23 cellular contexts compared by ENCODE assay signal in genomic region chr2:127713562-127713961, GRCh38. TPM values are rescaled to one million over a fixed set of nuclear protein-coding genes. Genes with fewer than 3 reads are reported as not detected.
DNase-seq lines count a peak whose midpoint lies in the region; ATAC-seq, FAIRE-seq and TF ChIP-seq lines count a peak whose summit lies in the region.
"Had no signal": no experiment of that assay in that cellular context is flagged by ENCODE, and none has a peak within 500 bp of the region (broad histone marks: within the 10 kb centered on the region; RNA-seq: fewer than 3 reads in every experiment).

No MANE protein-coding gene starts in this region.

- TF ChIP-seq EP300 in HepG2 (IDR thresholded peaks at IDR 0.05; ENCODE audit: low read depth in 2 of 2, low read length in 2 of 2) (no peak), HepG2 (CRISPR knock-in tag; IDR thresholded peaks at IDR 0.05; ENCODE audit: borderline replicate concordance) (no peak)

- no peaks in the 10 kb centered on the region for H3K9me3 Mint-ChIP-seq in central memory CD8-positive, alpha-beta T cell
- no peaks in the 10 kb centered on the region for H3K9me3 Mint-ChIP-seq in stimulated activated naive B cell treated with anti-CD40 and anti-IgM and Interleukin-4, amounts not matched to agents 10 μg/mL and 1 μg/mL and 100 μg/mL, for 72 hours
- no peaks in the 10 kb centered on the region for H3K9me3 Mint-ChIP-seq in endothelial cell (ENCODE audit: unreplicated experiment)
- H3K9me3 Mint-ChIP-seq: CD4-positive, CD25-positive, alpha-beta regulatory T cell; CD8-positive, alpha-beta memory T cell; GM23338; HFFc6 had no signal

- POLR2A ChIA-PET in HepG2 (lab: Yijun Ruan, JAX): no interaction called here

- no peaks in the 10 kb centered on the region for H3K4me1 Mint-ChIP-seq in central memory CD8-positive, alpha-beta T cell
- peaks cover 0 to 7% of the 10 kb centered on the region in 2 donors for H3K4me1 Mint-ChIP-seq in stimulated activated naive B cell treated with anti-CD40 and anti-IgM and Interleukin-4, amounts not matched to agents 10 μg/mL and 1 μg/mL and 100 μg/mL, for 72 hours
- peaks cover 36% of the 10 kb centered on the region for H3K4me1 Mint-ChIP-seq in endothelial cell (ENCODE audit: unreplicated experiment)
- H3K4me1 Mint-ChIP-seq: B cell; CD8-positive, alpha-beta memory T cell had no signal

- no peak for FAIRE-seq in HepG2 (lab: Jason Lieb, UNC)
- FAIRE-seq: G401.6, GM12892, GM18507, H54 had no signal

- no peak overlapping the region for H3K27ac ChIP-seq in HepG2 (ENCODE audit: extremely low read length, insufficient read depth, low read length)
- H3K27ac ChIP-seq: BLaER1 treated with 17β-estradiol and CSF1 and Interleukin-3, amounts not matched to agents 10 nM and 100 nM; HL-60 had no signal

- WGBS in HepG2 (ENCODE audit: low lambda C conversion rate): 91% methylated on average over 25 of the region's 25 CpGs

- no peaks in the 10 kb centered on the region for H3K27me3 Mint-ChIP-seq in central memory CD8-positive, alpha-beta T cell
- H3K27me3 Mint-ChIP-seq in stimulated activated naive B cell treated with anti-CD40 and anti-IgM and Interleukin-4, amounts not matched to agents 10 μg/mL and 1 μg/mL and 100 μg/mL, for 72 hours: no peaks in the 10 kb centered on the region
- no peaks in the 10 kb centered on the region for H3K27me3 Mint-ChIP-seq in endothelial cell (ENCODE audit: unreplicated experiment)
- H3K27me3 Mint-ChIP-seq: B cell; CD4-positive, CD25-positive, alpha-beta regulatory T cell; CD8-positive, alpha-beta memory T cell had no signal

- no peaks in the 10 kb centered on the region for H3K79me2 ChIP-seq in HepG2 (ENCODE audit: insufficient read depth, low read length)

- no peak for ATAC-seq in central memory CD8-positive, alpha-beta T cell (replicated peaks; ENCODE audit: extremely low read depth, poor library complexity, severe bottlenecking)
- peak; percentile 12; the same call in 2 of the 3 replicates for ATAC-seq in HepG2
- no peak for ATAC-seq in stimulated activated naive B cell treated with anti-CD40 and anti-IgM and Interleukin-4, amounts not matched to agents 10 μg/mL and 1 μg/mL and 100 μg/mL, for 72 hours (replicated peaks)
- ATAC-seq: GM23338, HCT116 had no signal

- no peaks in the 10 kb centered on the region for H3K27me3 ChIP-seq in H7 (ENCODE audit: control insufficient read depth, insufficient read depth, low read length)
- no peaks in the 10 kb centered on the region for H3K27me3 ChIP-seq in HepG2 (ENCODE audit: control insufficient read depth in 1 of 2, insufficient read depth in 2 of 2, low read length in 2 of 2)
- H3K27me3 ChIP-seq: BLaER1 treated with 17β-estradiol and CSF1 and Interleukin-3, amounts not matched to agents 10 nM and 100 nM had no signal

- H3K27ac Mint-ChIP-seq in central memory CD8-positive, alpha-beta T cell (ENCODE audit: low read depth): peak overlapping the region; percentile 61
- H3K27ac Mint-ChIP-seq in stimulated activated naive B cell treated with anti-CD40 and anti-IgM and Interleukin-4, amounts not matched to agents 10 μg/mL and 1 μg/mL and 100 μg/mL, for 72 hours: peak overlapping the region; percentile 83
- no peak overlapping the region for H3K27ac Mint-ChIP-seq in endothelial cell (ENCODE audit: unreplicated experiment)
- H3K27ac Mint-ChIP-seq: B cell, GM23338, HFFc6 had no signal

- H3K4me3 ChIP-seq in H7 (ENCODE audit: insufficient read depth, low read depth, low read length): no peak overlapping the region
- H3K4me3 ChIP-seq in HepG2 (replicated peaks in 1 of 3; ENCODE audit: insufficient read depth in 1 of 3, low read depth in 2 of 3, low read length in 3 of 3): no peak overlapping the region
- H3K4me3 ChIP-seq: BLaER1 treated with 17β-estradiol and CSF1 and Interleukin-3, amounts not matched to agents 10 nM and 100 nM; GM23338 had no signal

- peaks cover 12% of the 10 kb centered on the region for H3K4me1 ChIP-seq in HepG2 (ENCODE audit: insufficient read depth, low read length)

- H3K36me3 ChIP-seq in H7 (replicated peaks; ENCODE audit: control insufficient read depth, insufficient read depth, low read length): peaks cover 27% of the 10 kb centered on the region
- peaks cover 23 to 61% of the 10 kb centered on the region in 2 experiments for H3K36me3 ChIP-seq in HepG2 (replicated peaks in 1 of 2; ENCODE audit: control insufficient read depth in 1 of 2, insufficient read depth in 2 of 2, low read length in 2 of 2)

- intact Hi-C loops in HepG2 (cut with micrococcal nuclease; ENCODE audit: unreplicated experiment): no loop called here

- no peak overlapping the region for H3K9ac ChIP-seq in HepG2 (ENCODE audit: insufficient read depth, low read depth, low read length)
- H3K9ac ChIP-seq: BLaER1 treated with 17β-estradiol and CSF1 and Interleukin-3, amounts not matched to agents 10 nM and 100 nM had no signal

- H3K36me3 Mint-ChIP-seq in central memory CD8-positive, alpha-beta T cell (ENCODE audit: insufficient read depth): peaks cover 23% of the 10 kb centered on the region
- peaks cover 36 to 48% of the 10 kb centered on the region in 2 donors for H3K36me3 Mint-ChIP-seq in stimulated activated naive B cell treated with anti-CD40 and anti-IgM and Interleukin-4, amounts not matched to agents 10 μg/mL and 1 μg/mL and 100 μg/mL, for 72 hours
- peaks cover 20% of the 10 kb centered on the region for H3K36me3 Mint-ChIP-seq in endothelial cell (ENCODE audit: low read depth, unreplicated experiment)

- no peak for TF ChIP-seq CTCF in HepG2 (CRISPR knock-in tag; IDR thresholded peaks at IDR 0.05)
- no peak for TF ChIP-seq CTCF in endothelial cell (IDR thresholded peaks at IDR 0.05; ENCODE audit: unreplicated experiment)

- in situ Hi-C loops in HepG2 (cut with HindIII; ENCODE audit: extremely low pct_ligation_motif_present, low pct_unique_long_range_greater_than_20kb): no loop called here

- H3K9me3 ChIP-seq in HepG2 (ENCODE audit: low read length): no peaks in the 10 kb centered on the region
- H3K9me3 ChIP-seq: BLaER1 treated with 17β-estradiol and CSF1 and Interleukin-3, amounts not matched to agents 10 nM and 100 nM had no signal

- DNase-seq in H7 (peak; percentile 34), HepG2 (ENCODE audit: low spot score) (no peak), RPMI8226 (no peak), endothelial cell (ENCODE audit: low spot score) (no peak), NCI-H187 treated with DMSO at 0.1 percent for 48 hours (lab: John Stamatoyannopoulos, UW) (no peak)
- no peak for DNase-seq in central memory CD8-positive, alpha-beta T cell (ENCODE audit: low spot score in 2 of 2)
- DNase-seq in stimulated activated naive B cell treated with anti-CD40 and anti-IgM and Interleukin-4, amounts not matched to agents 10 μg/mL and 1 μg/mL and 100 μg/mL, for 72 hours: no peak
- DNase-seq: CD4-positive, CD25-positive, alpha-beta regulatory T cell; CD8-positive, alpha-beta memory T cell; DMS 273 treated with DMSO at 0.1 percent for 48 hours; DMS53; DND-41; HFFc6; IMR-90 had no signal

- H2AFZ ChIP-seq in HepG2 (ENCODE audit: low read length): no peak overlapping the region
- H2AFZ ChIP-seq: GM23338 had no signal

- H3K4me2 ChIP-seq in HepG2 (ENCODE audit: low read depth, low read length): no peak overlapping the region
- H3K4me2 ChIP-seq: BLaER1 treated with 17β-estradiol and CSF1 and Interleukin-3, amounts not matched to agents 10 nM and 100 nM; GM23338 had no signal

- no peak overlapping the region for H3K4me3 Mint-ChIP-seq in central memory CD8-positive, alpha-beta T cell
- H3K4me3 Mint-ChIP-seq in stimulated activated naive B cell treated with anti-CD40 and anti-IgM and Interleukin-4, amounts not matched to agents 10 μg/mL and 1 μg/mL and 100 μg/mL, for 72 hours: no peak overlapping the region
- H3K4me3 Mint-ChIP-seq in endothelial cell (ENCODE audit: unreplicated experiment): no peak overlapping the region
- H3K4me3 Mint-ChIP-seq: B cell; CD8-positive, alpha-beta memory T cell; GM23338; HFFc6 had no signal

- TF ChIP-seq RAD21 in HepG2 (CRISPR knock-in tag; IDR thresholded peaks at IDR 0.05): no peak

- H4K20me1 ChIP-seq in HepG2 (ENCODE audit: insufficient read depth, low read length): no peaks in the 10 kb centered on the region

- TF ChIP-seq POLR2A in HepG2 (IDR thresholded peaks at IDR 0.05; ENCODE audit: insufficient read depth in 1 of 2, low read depth in 2 of 2, low read length in 2 of 2): no peak

- CTCF ChIA-PET in HepG2 (lab: Yijun Ruan, JAX; ENCODE audit: low intra/inter-chr PET ratio, low total read pairs): no interaction called here

- BruUV-seq in HepG2 (replicated peaks; lab: Mats Ljungman, UMichigan): no TSS peak

RNA-seq across cellular contexts. Expression of gene SFT2D3, which starts 12.3 kb away (rescaled TPM):
- total RNA-seq in H7 (2014; rRNA removed; shearing (Covaris generic)): 10.5 and 13.4 TPM in 2 replicates
- 4.6 and 9.4 TPM in 2 replicates for total RNA-seq in HepG2 (2016; rRNA removed; fragmentation: Illumina TruSeq; extraction: Trizol)
- total RNA-seq in HepG2 (2016; cell fraction: cytosol; rRNA removed; fragmentation: Illumina TruSeq; extraction: Trizol; ENCODE audit: low read depth): 1.4 and 1.5 TPM in 2 replicates
- 5.2 and 9.2 TPM in 2 replicates for total RNA-seq in HepG2 (2016; cell fraction: insoluble cytoplasmic fraction; rRNA removed; fragmentation: Illumina TruSeq; extraction: Trizol)
- 4.6 and 5.1 TPM in 2 replicates for total RNA-seq in HepG2 (2016; cell fraction: membrane; rRNA removed; fragmentation: Illumina TruSeq; extraction: Trizol)
- 10.3 and 11.4 TPM in 2 replicates for total RNA-seq in HepG2 (2016; cell fraction: nucleus; rRNA removed; fragmentation: Illumina TruSeq; extraction: Trizol)
- 8.3 and 8.7 TPM in 2 replicates for polyA plus RNA-seq in HepG2 (2011; rRNA removed)
- 6.8 and 9.4 TPM in 2 replicates for polyA plus RNA-seq in HepG2 (2011; cell fraction: cytosol; rRNA removed)
- 3.7 and 4.4 TPM in 2 replicates for polyA plus RNA-seq in HepG2 (2011; cell fraction: nucleus; rRNA removed)
- not detected in 2 replicates for polyA plus RNA-seq in HepG2 (2012)
- 1.3 and 1.4 TPM in 2 replicates for polyA plus RNA-seq in HepG2 (2016; cell fraction: cytosol; fragmentation: Illumina TruSeq; extraction: Trizol; ENCODE audit: low read depth)
- 5.4 and 7.0 TPM in 2 replicates for polyA plus RNA-seq in HepG2 (2016; cell fraction: insoluble cytoplasmic fraction; fragmentation: Illumina TruSeq; extraction: Trizol; ENCODE audit: low read depth)
- polyA plus RNA-seq in HepG2 (2016; cell fraction: membrane; fragmentation: Illumina TruSeq; extraction: Trizol; ENCODE audit: low read depth): 3.0 and 4.0 TPM in 2 replicates
- polyA plus RNA-seq in HepG2 (2016; cell fraction: nucleus; fragmentation: Illumina TruSeq; extraction: Trizol; ENCODE audit: insufficient read depth, low read depth): 13.6 and 14.0 TPM in 2 replicates
- 2.4 and 7.5 TPM in 2 replicates for polyA minus RNA-seq in HepG2 (2011; rRNA and poly(A)+ RNA removed; ENCODE audit: low replicate concordance)
- polyA minus RNA-seq in HepG2 (2011; cell fraction: cytosol; rRNA and poly(A)+ RNA removed): 6.5 and 7.2 TPM in 2 replicates
- polyA minus RNA-seq in HepG2 (2011; cell fraction: nucleus; rRNA and poly(A)+ RNA removed): 16.4 and 17.5 TPM in 2 replicates
- total RNA-seq in endothelial cell (ENCODE audit: unreplicated experiment): 4.9 TPM
- polyA plus RNA-seq: GM23338 had no signal

RNA-seq across cellular contexts. Expression of gene LIMS2, which starts 38.2 kb away (rescaled TPM):
- total RNA-seq in H7 (2014; rRNA removed; shearing (Covaris generic)): 0.33 and 1.4 TPM in 2 replicates
- total RNA-seq in HepG2 (2016; rRNA removed; fragmentation: Illumina TruSeq; extraction: Trizol) (0.90 and 1.0 TPM in 2 replicates), endothelial cell (ENCODE audit: unreplicated experiment) (3.8 TPM)
- 1.9 and 3.6 TPM in 2 replicates for total RNA-seq in HepG2 (2016; cell fraction: cytosol; rRNA removed; fragmentation: Illumina TruSeq; extraction: Trizol; ENCODE audit: low read depth)
- 0.85 and 1.2 TPM in 2 replicates for total RNA-seq in HepG2 (2016; cell fraction: insoluble cytoplasmic fraction; rRNA removed; fragmentation: Illumina TruSeq; extraction: Trizol)
- 2.6 and 3.9 TPM in 2 replicates for total RNA-seq in HepG2 (2016; cell fraction: membrane; rRNA removed; fragmentation: Illumina TruSeq; extraction: Trizol)
- 0.56 and 0.81 TPM in 2 replicates for total RNA-seq in HepG2 (2016; cell fraction: nucleus; rRNA removed; fragmentation: Illumina TruSeq; extraction: Trizol)
- 1.9 and 2.0 TPM in 2 replicates for polyA plus RNA-seq in HepG2 (2011; rRNA removed)
- polyA plus RNA-seq in HepG2 (2011; cell fraction: cytosol; rRNA removed): 2.1 and 3.1 TPM in 2 replicates
- polyA plus RNA-seq in HepG2 (2011; cell fraction: nucleus; rRNA removed): 2.0 and 2.2 TPM in 2 replicates
- 2.1 and 3.9 TPM in 2 replicates for polyA plus RNA-seq in HepG2 (2012)
- 8.9 and 10.7 TPM in 2 replicates for polyA plus RNA-seq in HepG2 (2016; cell fraction: cytosol; fragmentation: Illumina TruSeq; extraction: Trizol; ENCODE audit: low read depth)
- polyA plus RNA-seq in HepG2 (2016; cell fraction: insoluble cytoplasmic fraction; fragmentation: Illumina TruSeq; extraction: Trizol; ENCODE audit: low read depth): 2.4 and 3.4 TPM in 2 replicates
- polyA plus RNA-seq in HepG2 (2016; cell fraction: membrane; fragmentation: Illumina TruSeq; extraction: Trizol; ENCODE audit: low read depth): 8.6 and 9.2 TPM in 2 replicates
- polyA plus RNA-seq in HepG2 (2016; cell fraction: nucleus; fragmentation: Illumina TruSeq; extraction: Trizol; ENCODE audit: insufficient read depth, low read depth): 1.5 TPM in 2 replicates
- 0.07 and 4.5 TPM in 2 replicates for polyA minus RNA-seq in HepG2 (2011; rRNA and poly(A)+ RNA removed; ENCODE audit: low replicate concordance)
- polyA minus RNA-seq in HepG2 (2011; cell fraction: cytosol; rRNA and poly(A)+ RNA removed): 1.2 and 1.9 TPM in 2 replicates
- 1.2 and 1.6 TPM in 2 replicates for polyA minus RNA-seq in HepG2 (2011; cell fraction: nucleus; rRNA and poly(A)+ RNA removed)
